In genomic region chr19:19858751-19859150, GRCh38 we compare ENCODE assay signal across 2 cellular contexts.
TF ChIP-seq lines count a peak whose summit lies in the region.

No MANE protein-coding gene starts in this region.

TF ChIP-seq in GM23338, 12 proteins besides CTCF, POLR2A, EP300 and RAD21:
- TF ChIP-seq, protein P1, sequence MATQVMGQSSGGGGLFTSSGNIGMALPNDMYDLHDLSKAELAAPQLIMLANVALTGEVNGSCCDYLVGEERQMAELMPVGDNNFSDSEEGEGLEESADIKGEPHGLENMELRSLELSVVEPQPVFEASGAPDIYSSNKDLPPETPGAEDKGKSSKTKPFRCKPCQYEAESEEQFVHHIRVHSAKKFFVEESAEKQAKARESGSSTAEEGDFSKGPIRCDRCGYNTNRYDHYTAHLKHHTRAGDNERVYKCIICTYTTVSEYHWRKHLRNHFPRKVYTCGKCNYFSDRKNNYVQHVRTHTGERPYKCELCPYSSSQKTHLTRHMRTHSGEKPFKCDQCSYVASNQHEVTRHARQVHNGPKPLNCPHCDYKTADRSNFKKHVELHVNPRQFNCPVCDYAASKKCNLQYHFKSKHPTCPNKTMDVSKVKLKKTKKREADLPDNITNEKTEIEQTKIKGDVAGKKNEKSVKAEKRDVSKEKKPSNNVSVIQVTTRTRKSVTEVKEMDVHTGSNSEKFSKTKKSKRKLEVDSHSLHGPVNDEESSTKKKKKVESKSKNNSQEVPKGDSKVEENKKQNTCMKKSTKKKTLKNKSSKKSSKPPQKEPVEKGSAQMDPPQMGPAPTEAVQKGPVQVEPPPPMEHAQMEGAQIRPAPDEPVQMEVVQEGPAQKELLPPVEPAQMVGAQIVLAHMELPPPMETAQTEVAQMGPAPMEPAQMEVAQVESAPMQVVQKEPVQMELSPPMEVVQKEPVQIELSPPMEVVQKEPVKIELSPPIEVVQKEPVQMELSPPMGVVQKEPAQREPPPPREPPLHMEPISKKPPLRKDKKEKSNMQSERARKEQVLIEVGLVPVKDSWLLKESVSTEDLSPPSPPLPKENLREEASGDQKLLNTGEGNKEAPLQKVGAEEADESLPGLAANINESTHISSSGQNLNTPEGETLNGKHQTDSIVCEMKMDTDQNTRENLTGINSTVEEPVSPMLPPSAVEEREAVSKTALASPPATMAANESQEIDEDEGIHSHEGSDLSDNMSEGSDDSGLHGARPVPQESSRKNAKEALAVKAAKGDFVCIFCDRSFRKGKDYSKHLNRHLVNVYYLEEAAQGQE (IDR thresholded peaks at IDR 0.05; ENCODE audit: unreplicated experiment): no peak
- TF ChIP-seq ZNF114 (CRISPR knock-in tag; IDR thresholded peaks at IDR 0.05): no peak
- no peak for TF ChIP-seq ZNF331 (CRISPR knock-in tag; IDR thresholded peaks at IDR 0.05; ENCODE audit: low read depth)
- TF ChIP-seq JUNB (IDR thresholded peaks at IDR 0.05; ENCODE audit: unreplicated experiment): no peak
- no peak for TF ChIP-seq EZH2 (IDR thresholded peaks at IDR 0.05; ENCODE audit: low read depth, unreplicated experiment)

TF ChIP-seq in WTC11, 78 proteins besides CTCF, POLR2A, EP300 and RAD21 (continued from another document):
- TF ChIP-seq ATF2 (CRISPR knock-in tag; IDR thresholded peaks at IDR 0.05; ENCODE audit: borderline replicate concordance, low read depth): no peak
- TF ChIP-seq AFF4 (CRISPR knock-in tag; IDR thresholded peaks at IDR 0.05; ENCODE audit: borderline replicate concordance): no peak
- TF ChIP-seq GRHL2 (CRISPR knock-in tag; IDR thresholded peaks at IDR 0.05; ENCODE audit: insufficient replicate concordance, severe bottlenecking): no peak
- no peak for TF ChIP-seq TEAD4 (CRISPR knock-in tag; IDR thresholded peaks at IDR 0.05)
- no peak for TF ChIP-seq MAX (CRISPR knock-in tag; IDR thresholded peaks at IDR 0.05)
- TF ChIP-seq ZNF281 (CRISPR knock-in tag; IDR thresholded peaks at IDR 0.05): no peak
- TF ChIP-seq ELF4 (CRISPR knock-in tag; IDR thresholded peaks at IDR 0.05; ENCODE audit: low read depth): no peak
- TF ChIP-seq MXD4 (CRISPR knock-in tag; IDR thresholded peaks at IDR 0.05; ENCODE audit: borderline replicate concordance): no peak
- TF ChIP-seq, protein P2, sequence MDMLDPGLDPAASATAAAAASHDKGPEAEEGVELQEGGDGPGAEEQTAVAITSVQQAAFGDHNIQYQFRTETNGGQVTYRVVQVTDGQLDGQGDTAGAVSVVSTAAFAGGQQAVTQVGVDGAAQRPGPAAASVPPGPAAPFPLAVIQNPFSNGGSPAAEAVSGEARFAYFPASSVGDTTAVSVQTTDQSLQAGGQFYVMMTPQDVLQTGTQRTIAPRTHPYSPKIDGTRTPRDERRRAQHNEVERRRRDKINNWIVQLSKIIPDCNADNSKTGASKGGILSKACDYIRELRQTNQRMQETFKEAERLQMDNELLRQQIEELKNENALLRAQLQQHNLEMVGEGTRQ (CRISPR knock-in tag; IDR thresholded peaks at IDR 0.05): no peak
- no peak for TF ChIP-seq ATF1 (CRISPR knock-in tag; IDR thresholded peaks at IDR 0.05)
- no peak for TF ChIP-seq IRF2 (CRISPR knock-in tag; IDR thresholded peaks at IDR 0.05; ENCODE audit: borderline replicate concordance, low read depth)
- TF ChIP-seq JAZF1 (CRISPR knock-in tag; IDR thresholded peaks at IDR 0.05): no peak
- no peak for TF ChIP-seq ZNF232 (CRISPR knock-in tag; IDR thresholded peaks at IDR 0.05)
